In genomic region chr15:75313116-75313845, GRCh38 we compare ENCODE assay signal across 22 cellular contexts. TPM values are rescaled to one million over a fixed set of nuclear protein-coding genes. Genes with fewer than 3 reads are reported as not detected.
"Had no signal": no experiment of that assay in that cellular context is flagged by ENCODE, and none has a peak within 500 bp of the region (broad histone marks: within the 10 kb centered on the region; RNA-seq: fewer than 3 reads in every experiment).

No MANE protein-coding gene starts in this region.

- H3K27me3 ChIP-seq: thyroid gland, uterus had no signal

- H3K4me3 Mint-ChIP-seq: activated naive CD4-positive, alpha-beta T cell treated with anti-CD3 and anti-CD28 coated beads for 36 hours; activated T-helper 1 cell treated with anti-CD3 and anti-CD28 coated beads, Interleukin-12 subunit alpha, Interleukin-12 subunit beta, Interleukin-2, Interleukin-4 antibody, amounts not matched to agents 30 ng/mL and 10 ng/mL and 1 ng/mL, durations not matched to agents 14 hours and 24 hours and 36 hours; dendritic cell treated with granulocyte-macrophage colony-stimulating factor and Interleukin-4, amounts not matched to agents 40 ng/mL and 50 ng/mL, for 4 days; memory B cell; naive thymus-derived CD8-positive, alpha-beta T cell; stimulated activated naive B cell treated with anti-CD40 and anti-IgM and Interleukin-4, amounts not matched to agents 10 μg/mL and 1 μg/mL and 100 μg/mL, for 72 hours; WTC11 had no signal

- H3K4me1 Mint-ChIP-seq: memory B cell; stimulated activated naive B cell treated with anti-CD40 and anti-IgM and Interleukin-4, amounts not matched to agents 10 μg/mL and 1 μg/mL and 100 μg/mL, for 72 hours had no signal

- DNase-seq: activated CD4-positive, alpha-beta T cell treated with anti-CD3 and anti-CD28 coated beads for 4 hours; activated CD8-positive, alpha-beta memory T cell treated with anti-CD3 and anti-CD28 coated beads for 24 hours; activated naive CD4-positive, alpha-beta T cell treated with anti-CD3 and anti-CD28 coated beads for 36 hours; effector memory CD8-positive, alpha-beta T cell; erythroblast; islet precursor cell; left lung; mucosa of descending colon; naive thymus-derived CD8-positive, alpha-beta T cell; nucleus accumbens; retina; stimulated activated naive B cell treated with anti-CD40 and anti-IgM and Interleukin-4, amounts not matched to agents 10 μg/mL and 1 μg/mL and 100 μg/mL, for 72 hours; thyroid gland; uterus had no signal

- H3K9me3 ChIP-seq: left lung, mucosa of descending colon, thyroid gland, uterus had no signal

- H3K4me1 ChIP-seq: left lung, thyroid gland, uterus had no signal

- H3K4me3 ChIP-seq: left lung, mucosa of descending colon, thyroid gland, uterus had no signal

- H3K36me3 ChIP-seq: left lung, thyroid gland, uterus had no signal

- H3K9me3 Mint-ChIP-seq: activated naive CD4-positive, alpha-beta T cell treated with anti-CD3 and anti-CD28 coated beads for 36 hours; activated T-helper 1 cell treated with anti-CD3 and anti-CD28 coated beads, Interleukin-12 subunit alpha, Interleukin-12 subunit beta, Interleukin-2, Interleukin-4 antibody, amounts not matched to agents 30 ng/mL and 10 ng/mL and 1 ng/mL, durations not matched to agents 14 hours and 24 hours and 36 hours; dendritic cell treated with granulocyte-macrophage colony-stimulating factor and Interleukin-4, amounts not matched to agents 40 ng/mL and 50 ng/mL, for 4 days; effector memory CD8-positive, alpha-beta T cell; memory B cell; naive thymus-derived CD8-positive, alpha-beta T cell; stimulated activated naive B cell treated with anti-CD40 and anti-IgM and Interleukin-4, amounts not matched to agents 10 μg/mL and 1 μg/mL and 100 μg/mL, for 72 hours; WTC11 had no signal

- H3K36me3 Mint-ChIP-seq: memory B cell; naive thymus-derived CD8-positive, alpha-beta T cell; stimulated activated naive B cell treated with anti-CD40 and anti-IgM and Interleukin-4, amounts not matched to agents 10 μg/mL and 1 μg/mL and 100 μg/mL, for 72 hours; WTC11 had no signal

- H3K27ac ChIP-seq: left lung, thyroid gland, uterus had no signal

- H3K27ac Mint-ChIP-seq: activated naive CD4-positive, alpha-beta T cell treated with anti-CD3 and anti-CD28 coated beads for 36 hours; activated T-helper 1 cell treated with anti-CD3 and anti-CD28 coated beads, Interleukin-12 subunit alpha, Interleukin-12 subunit beta, Interleukin-2, Interleukin-4 antibody, amounts not matched to agents 30 ng/mL and 10 ng/mL and 1 ng/mL, durations not matched to agents 14 hours and 24 hours and 36 hours; dendritic cell treated with granulocyte-macrophage colony-stimulating factor and Interleukin-4, amounts not matched to agents 40 ng/mL and 50 ng/mL, for 4 days; effector memory CD8-positive, alpha-beta T cell; memory B cell; stimulated activated naive B cell treated with anti-CD40 and anti-IgM and Interleukin-4, amounts not matched to agents 10 μg/mL and 1 μg/mL and 100 μg/mL, for 72 hours; WTC11 had no signal

RNA-seq across cellular contexts. Expression of gene GOLGA6D, which starts 30.6 kb away (rescaled TPM):
- total RNA-seq: activated naive CD4-positive, alpha-beta T cell treated with anti-CD3 and anti-CD28 coated beads for 36 hours; activated T-helper 1 cell treated with anti-CD3 and anti-CD28 coated beads, Interleukin-12 subunit alpha, Interleukin-12 subunit beta, Interleukin-2, Interleukin-4 antibody, amounts not matched to agents 30 ng/mL and 10 ng/mL and 1 ng/mL, durations not matched to agents 14 hours and 24 hours and 36 hours; astrocyte; bronchial epithelial cell; cerebellum; left lung; mucosa of descending colon; thyroid gland; uterus had no signal
- polyA plus RNA-seq: adipose tissue had no signal

RNA-seq across cellular contexts. Expression of gene GOLGA6C, which starts 55.1 kb away (rescaled TPM):
- total RNA-seq: activated T-helper 1 cell treated with anti-CD3 and anti-CD28 coated beads, Interleukin-12 subunit alpha, Interleukin-12 subunit beta, Interleukin-2, Interleukin-4 antibody, amounts not matched to agents 30 ng/mL and 10 ng/mL and 1 ng/mL, durations not matched to agents 14 hours and 24 hours and 36 hours; astrocyte; cerebellum; left lung; mucosa of descending colon; naive thymus-derived CD8-positive, alpha-beta T cell; thyroid gland; uterus had no signal
- polyA plus RNA-seq: naive thymus-derived CD8-positive, alpha-beta T cell had no signal
